In the genomic region with DNA sequence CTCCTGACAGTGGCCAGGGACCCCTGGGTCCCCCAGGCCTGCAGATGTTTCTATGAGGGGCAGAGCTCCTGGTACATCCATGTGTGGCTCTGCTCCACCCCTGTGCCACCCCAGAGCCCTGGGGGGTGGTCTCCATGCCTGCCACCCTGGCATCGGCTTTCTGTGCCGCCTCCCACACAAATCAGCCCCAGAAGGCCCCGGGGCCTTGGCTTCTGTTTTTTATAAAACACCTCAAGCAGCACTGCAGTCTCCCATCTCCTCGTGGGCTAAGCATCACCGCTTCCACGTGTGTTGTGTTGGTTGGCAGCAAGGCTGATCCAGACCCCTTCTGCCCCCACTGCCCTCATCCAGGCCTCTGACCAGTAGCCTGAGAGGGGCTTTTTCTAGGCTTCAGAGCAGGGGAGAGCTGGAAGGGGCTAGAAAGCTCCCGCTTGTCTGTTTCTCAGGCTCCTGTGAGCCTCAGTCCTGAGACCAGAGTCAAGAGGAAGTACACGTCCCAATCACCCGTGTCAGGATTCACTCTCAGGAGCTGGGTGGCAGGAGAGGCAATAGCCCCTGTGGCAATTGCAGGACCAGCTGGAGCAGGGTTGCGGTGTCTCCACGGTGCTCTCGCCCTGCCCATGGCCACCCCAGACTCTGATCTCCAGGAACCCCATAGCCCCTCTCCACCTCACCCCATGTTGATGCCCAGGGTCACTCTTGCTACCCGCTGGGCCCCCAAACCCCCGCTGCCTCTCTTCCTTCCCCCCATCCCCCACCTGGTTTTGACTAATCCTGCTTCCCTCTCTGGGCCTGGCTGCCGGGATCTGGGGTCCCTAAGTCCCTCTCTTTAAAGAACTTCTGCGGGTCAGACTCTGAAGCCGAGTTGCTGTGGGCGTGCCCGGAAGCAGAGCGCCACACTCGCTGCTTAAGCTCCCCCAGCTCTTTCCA, we compare ENCODE assay signal across 14 cellular contexts. TPM values are rescaled to one million over a fixed set of nuclear protein-coding genes. Genes with fewer than 3 reads are reported as not detected.
A peak's percentile ranks its signal among the peaks of the same experiment; 100 is the strongest.
DNase-seq lines count a peak whose midpoint lies in the region; ATAC-seq and TF ChIP-seq lines count a peak whose summit lies in the region.
"Had no signal": no experiment of that assay in that cellular context is flagged by ENCODE, and none has a peak within 500 bp of the region (broad histone marks: within the 10 kb centered on the region; RNA-seq: fewer than 3 reads in every experiment).

No MANE protein-coding gene starts in this region.

- H3K4me3 ChIP-seq in coronary artery (no peak overlapping the region), osteoblast (ENCODE audit: insufficient read depth, low read length) (no peak overlapping the region), aorta (ENCODE audit: low read length in 2 of 2) (no peak overlapping the region)

- DNase-seq in left ventricle myocardium superior, result peak; percentile 18
- DNase-seq in Right ventricle myocardium superior, result no peak
- DNase-seq in coronary artery (ENCODE audit: low spot score), result no peak
- peak; percentile 64 for DNase-seq in osteoblast (ENCODE audit: insufficient read length, low spot score, missing footprints)
- DNase-seq in aorta, result peak; percentile 33 to 59
- no peak for DNase-seq in DMS 273 (lab: John Stamatoyannopoulos, UW; ENCODE audit: unreplicated experiment)
- DNase-seq in NOMO-1 (lab: John Stamatoyannopoulos, UW; ENCODE audit: unreplicated experiment in 2 of 2), result no peak
- DNase-seq in activated naive CD4-positive, alpha-beta T cell treated with anti-CD3 and anti-CD28 coated beads, Interleukin-2, amount 10 ng/mL, durations not matched to agents 7 days and 5 days, result no peak
- DNase-seq: CD4-positive, CD25-positive, alpha-beta regulatory T cell; Karpas-422; NCI-H1105 treated with DMSO at 0.1 percent for 48 hours; NCI-H2171; NCI-H446 treated with DMSO at 0.1 percent for 48 hours; NCI-H774 had no signal

- H3K4me1 ChIP-seq in osteoblast (ENCODE audit: insufficient read depth, low read length), result peaks cover 11% of the 10 kb centered on the region
- peaks cover 0 to 5% of the 10 kb centered on the region in 2 donors for H3K4me1 ChIP-seq in aorta (ENCODE audit: control insufficient read depth in 1 of 2, insufficient read depth in 2 of 2, low read length in 2 of 2)

- H3K27ac ChIP-seq in coronary artery (peak overlapping the region; percentile 32 to 80), osteoblast (ENCODE audit: low read depth, low read length) (no peak overlapping the region), aorta (ENCODE audit: low read depth in 1 of 2, low read length in 2 of 2) (no peak overlapping the region)

- WGBS in aorta, 2 donors, result 93 to 94% methylated on average over 21 of the region's 21 CpGs

- no peaks in the 10 kb centered on the region for H3K4me1 Mint-ChIP-seq in activated naive CD4-positive, alpha-beta T cell treated with anti-CD3 and anti-CD28 coated beads, Interleukin-2, amount 10 ng/mL, durations not matched to agents 7 days and 5 days

- no peak overlapping the region for H3K4me2 ChIP-seq in osteoblast (ENCODE audit: insufficient read depth, low read length)

- intact Hi-C loops in left ventricle myocardium superior (cut with micrococcal nuclease), result no loop called here
- intact Hi-C loops in Right ventricle myocardium superior (cut with DNase I), result no loop called here
- intact Hi-C loops in aorta (cut with DNase I), result no loop called here

- H3K27me3 ChIP-seq in osteoblast (ENCODE audit: insufficient read depth, low read length) (peaks cover 27% of the 10 kb centered on the region), aorta (ENCODE audit: control insufficient read depth in 1 of 2, insufficient read depth in 2 of 2, low read length in 1 of 2) (no peaks in the 10 kb centered on the region)

- H3K9me3 Mint-ChIP-seq in activated naive CD4-positive, alpha-beta T cell treated with anti-CD3 and anti-CD28 coated beads, Interleukin-2, amount 10 ng/mL, durations not matched to agents 7 days and 5 days, result peaks cover 3% of the 10 kb centered on the region

- H2AFZ ChIP-seq in osteoblast (ENCODE audit: low read length), result no peak overlapping the region

- no peaks in the 10 kb centered on the region for H3K36me3 ChIP-seq in osteoblast (ENCODE audit: insufficient read depth, low read length)
- peaks cover 0 to 5% of the 10 kb centered on the region in 2 donors for H3K36me3 ChIP-seq in aorta (ENCODE audit: control insufficient read depth in 1 of 2, insufficient read depth in 2 of 2, low read length in 1 of 2)

- H3K9me3 ChIP-seq in osteoblast (ENCODE audit: low read depth, low read length), result no peaks in the 10 kb centered on the region
- no peaks in the 10 kb centered on the region for H3K9me3 ChIP-seq in aorta (ENCODE audit: control insufficient read depth, low read length)

- H3K4me3 Mint-ChIP-seq in activated naive CD4-positive, alpha-beta T cell treated with anti-CD3 and anti-CD28 coated beads, Interleukin-2, amount 10 ng/mL, durations not matched to agents 7 days and 5 days, result no peak overlapping the region
- H3K4me3 Mint-ChIP-seq: CD4-positive, CD25-positive, alpha-beta regulatory T cell had no signal

- CTCF ChIA-PET in activated naive CD4-positive, alpha-beta T cell treated with anti-CD3 and anti-CD28 coated beads, Interleukin-2, amount 10 ng/mL, durations not matched to agents 7 days and 5 days (lab: Charles Lee), result interaction anchor here (0.9 to 1.5 kb wide), 2 partner anchors 40 to 343 kb away, joined by 3 to 4 read pairs; no protein-coding TSS in a partner anchor

- ATAC-seq in left ventricle myocardium superior, result no peak
- ATAC-seq in Right ventricle myocardium superior (ENCODE audit: poor library complexity), result no peak
- ATAC-seq in aorta (ENCODE audit: low FRiP score), result no peak

- peaks cover 2% of the 10 kb centered on the region for H3K36me3 Mint-ChIP-seq in activated naive CD4-positive, alpha-beta T cell treated with anti-CD3 and anti-CD28 coated beads, Interleukin-2, amount 10 ng/mL, durations not matched to agents 7 days and 5 days

- no peak overlapping the region for H3K27ac Mint-ChIP-seq in activated naive CD4-positive, alpha-beta T cell treated with anti-CD3 and anti-CD28 coated beads, Interleukin-2, amount 10 ng/mL, durations not matched to agents 7 days and 5 days
- H3K27ac Mint-ChIP-seq: CD4-positive, CD25-positive, alpha-beta regulatory T cell had no signal

- H4K20me1 ChIP-seq in osteoblast (ENCODE audit: insufficient read depth, low read length), result no peaks in the 10 kb centered on the region

- H3K27me3 Mint-ChIP-seq in activated naive CD4-positive, alpha-beta T cell treated with anti-CD3 and anti-CD28 coated beads, Interleukin-2, amount 10 ng/mL, durations not matched to agents 7 days and 5 days, result peaks cover 26% of the 10 kb centered on the region

- TF ChIP-seq CTCF in coronary artery (IDR thresholded peaks at IDR 0.05), result no peak
- no peak for TF ChIP-seq CTCF in osteoblast (IDR thresholded peaks at IDR 0.05; ENCODE audit: extremely low read depth, low read depth, low read length)

- H3K79me2 ChIP-seq in osteoblast (ENCODE audit: insufficient read depth, low read length), result no peaks in the 10 kb centered on the region

RNA-seq across cellular contexts. Expression of a gene that starts 25.1 kb away (rescaled TPM):
- total RNA-seq in left ventricle myocardium superior, result 247 TPM
- total RNA-seq in Right ventricle myocardium superior, result 143 TPM
- total RNA-seq in osteoblast, result 13.8 and 14.4 TPM in 2 replicates
- total RNA-seq in aorta, result 100 to 1,000 TPM; 157 to 439 TPM
- polyA plus RNA-seq in aorta, result 100 to 1,000 TPM in 1 of 2 donors, 10 to 100 TPM in 1; 98.8 to 361 TPM
- total RNA-seq: CD4-positive, CD25-positive, alpha-beta regulatory T cell had no signal
- polyA plus RNA-seq: CD4-positive, CD25-positive, alpha-beta regulatory T cell had no signal

RNA-seq across cellular contexts. Expression of a gene that starts 25.5 kb away (rescaled TPM):
- total RNA-seq in left ventricle myocardium superior (32.8 TPM), Right ventricle myocardium superior (29.1 TPM), osteoblast (11.8 and 14.5 TPM in 2 replicates), aorta (10 to 100 TPM; 42.9 to 60.3 TPM)
- 10 to 100 TPM in 1 of 2 donors, 1 to 10 TPM in 1; 7.0 to 60.5 TPM for polyA plus RNA-seq in aorta

RNA-seq across cellular contexts. Expression of a gene that starts 39.5 kb away (rescaled TPM):
- 28.2 TPM for total RNA-seq in left ventricle myocardium superior
- total RNA-seq in Right ventricle myocardium superior, result 29.8 TPM
- 49.2 and 51.3 TPM in 2 replicates for total RNA-seq in osteoblast
- 10 to 100 TPM; 37.5 to 45.5 TPM for total RNA-seq in aorta
- 10 to 100 TPM; 11.0 to 14.5 TPM for polyA plus RNA-seq in aorta

Comparison
In these comparisons a context has a peak if more than half of its experiments do, and no peak if none do; other contexts are left out.
1. DNase-seq: peak in left ventricle myocardium superior (single experiment), osteoblast (single experiment) and aorta (2 of 2); none in Right ventricle myocardium superior (single experiment), coronary artery (single experiment), DMS 273 (single experiment), NOMO-1 (0 of 2) and activated naive CD4-positive, alpha-beta T cell treated with anti-CD3 and anti-CD28 coated beads, Interleukin-2, amount 10 ng/mL, durations not matched to agents 7 days and 5 days (single experiment).
2. H3K27ac ChIP-seq: peak in coronary artery (2 of 2); none in osteoblast (single experiment) and aorta (0 of 2).